Comparison of ENCODE assay signal across 27 cellular contexts in genomic region chr22:24579242-24579569, GRCh38. TPM values are rescaled to one million over a fixed set of nuclear protein-coding genes. Genes with fewer than 3 reads are reported as not detected.
A peak's percentile ranks its signal among the peaks of the same experiment; 100 is the strongest.
DNase-seq lines count a peak whose midpoint lies in the region; ATAC-seq, FAIRE-seq and TF ChIP-seq lines count a peak whose summit lies in the region.
"Had no signal": no experiment of that assay in that cellular context is flagged by ENCODE, and none has a peak within 500 bp of the region (broad histone marks: within the 10 kb centered on the region; RNA-seq: fewer than 3 reads in every experiment).

No MANE protein-coding gene starts in this region.

- H3K27ac ChIP-seq in A549, result peak overlapping the region in 1 of 2 experiments; percentile 58; a peak in 1 of 6 replicates
- H3K27ac ChIP-seq in HEK293 (ENCODE audit: extremely low read depth, low read depth, low read length), result peak overlapping the region; percentile 39; the same call in 1 of the 2 replicates
- H3K27ac ChIP-seq in neural progenitor cell, result peak overlapping the region; percentile 2
- H3K27ac ChIP-seq: BLaER1, upper lobe of right lung, WERI-Rb-1 had no signal

- H3K9me3 Mint-ChIP-seq in neural progenitor cell, result no peaks in the 10 kb centered on the region
- H3K9me3 Mint-ChIP-seq in activated CD4-positive, alpha-beta T cell treated with anti-CD3 and anti-CD28 coated beads, Interleukin-2, amount 10 ng/mL, durations not matched to agents 7 days and 5 days, result no peaks in the 10 kb centered on the region
- H3K9me3 Mint-ChIP-seq: activated naive CD8-positive, alpha-beta T cell treated with anti-CD3 and anti-CD28 coated beads, Interleukin-2, amount 10 ng/mL, durations not matched to agents 7 days and 5 days; effector memory CD8-positive, alpha-beta T cell; naive thymus-derived CD8-positive, alpha-beta T cell; stimulated activated naive B cell treated with anti-CD40 and anti-IgM and Interleukin-4, amounts not matched to agents 10 μg/mL and 1 μg/mL and 100 μg/mL, for 72 hours had no signal

- H3K27me3 ChIP-seq in neural progenitor cell, result no peaks in the 10 kb centered on the region
- H3K27me3 ChIP-seq: BLaER1, cardiac muscle cell, upper lobe of right lung had no signal

- no peak overlapping the region for H3K27ac Mint-ChIP-seq in neural progenitor cell
- no peak overlapping the region for H3K27ac Mint-ChIP-seq in activated CD4-positive, alpha-beta T cell treated with anti-CD3 and anti-CD28 coated beads, Interleukin-2, amount 10 ng/mL, durations not matched to agents 7 days and 5 days
- H3K27ac Mint-ChIP-seq: activated naive CD8-positive, alpha-beta T cell treated with anti-CD3 and anti-CD28 coated beads, Interleukin-2, amount 10 ng/mL, durations not matched to agents 7 days and 5 days; stimulated activated naive B cell treated with anti-CD40 and anti-IgM and Interleukin-4, amounts not matched to agents 10 μg/mL and 1 μg/mL and 100 μg/mL, for 72 hours had no signal

- ATAC-seq in A549, result no peak
- ATAC-seq: effector memory CD8-positive, alpha-beta T cell; HCT116; naive thymus-derived CD8-positive, alpha-beta T cell; stimulated activated naive B cell treated with anti-CD40 and anti-IgM and Interleukin-4, amounts not matched to agents 10 μg/mL and 1 μg/mL and 100 μg/mL, for 72 hours; upper lobe of right lung had no signal

- TF ChIP-seq RAD21 in A549 (conservative IDR thresholded peaks at IDR 0.05 in 1 of 2, IDR thresholded peaks at IDR 0.05 in 1 of 2), result no peak

- CTCF ChIA-PET in A549 (lab: Yijun Ruan, JAX) (no interaction called here), HEK293 (lab: Yijun Ruan, JAX) (interaction anchor here (0.7 kb wide), 1 partner anchor 57 kb away, joined by 3 read pairs; no protein-coding TSS in a partner anchor)
- CTCF ChIA-PET in activated CD4-positive, alpha-beta T cell treated with anti-CD3 and anti-CD28 coated beads, Interleukin-2, amount 10 ng/mL, durations not matched to agents 7 days and 5 days (lab: Charles Lee), result no interaction called here

- TF ChIP-seq POLR2A in A549 (IDR thresholded peaks at IDR 0.05; ENCODE audit: low read length), result no peak

- H3K4me3 Mint-ChIP-seq in neural progenitor cell, result no peak overlapping the region
- H3K4me3 Mint-ChIP-seq in activated CD4-positive, alpha-beta T cell treated with anti-CD3 and anti-CD28 coated beads, Interleukin-2, amount 10 ng/mL, durations not matched to agents 7 days and 5 days, result no peak overlapping the region
- H3K4me3 Mint-ChIP-seq: activated naive CD8-positive, alpha-beta T cell treated with anti-CD3 and anti-CD28 coated beads, Interleukin-2, amount 10 ng/mL, durations not matched to agents 7 days and 5 days; effector memory CD8-positive, alpha-beta T cell; naive thymus-derived CD8-positive, alpha-beta T cell; stimulated activated naive B cell treated with anti-CD40 and anti-IgM and Interleukin-4, amounts not matched to agents 10 μg/mL and 1 μg/mL and 100 μg/mL, for 72 hours had no signal

- H3K4me1 Mint-ChIP-seq in neural progenitor cell, result no peaks in the 10 kb centered on the region
- H3K4me1 Mint-ChIP-seq in activated CD4-positive, alpha-beta T cell treated with anti-CD3 and anti-CD28 coated beads, Interleukin-2, amount 10 ng/mL, durations not matched to agents 7 days and 5 days, result peaks cover 6% of the 10 kb centered on the region

- H3K36me3 ChIP-seq in HEK293 (ENCODE audit: control insufficient read depth in 2 of 2, insufficient read depth in 1 of 2, low read length in 2 of 2), result peaks cover 18 to 19% of the 10 kb centered on the region in 2 experiments; a peak in 2 of 3 replicates
- H3K36me3 ChIP-seq in neural progenitor cell, result no peaks in the 10 kb centered on the region

- H3K79me2 ChIP-seq in neural progenitor cell (ENCODE audit: low read depth), result no peaks in the 10 kb centered on the region

- H2AFZ ChIP-seq in neural progenitor cell (replicated peaks), result no peak overlapping the region

- H3K4me2 ChIP-seq in A549, result peak overlapping the region; percentile 64
- H3K4me2 ChIP-seq in neural progenitor cell, result no peak overlapping the region
- H3K4me2 ChIP-seq: BLaER1 had no signal

- peaks cover 4% of the 10 kb centered on the region for H3K27me3 Mint-ChIP-seq in neural progenitor cell (ENCODE audit: insufficient read depth, low read depth)
- H3K27me3 Mint-ChIP-seq in activated CD4-positive, alpha-beta T cell treated with anti-CD3 and anti-CD28 coated beads, Interleukin-2, amount 10 ng/mL, durations not matched to agents 7 days and 5 days, result no peaks in the 10 kb centered on the region
- H3K27me3 Mint-ChIP-seq: activated naive CD8-positive, alpha-beta T cell treated with anti-CD3 and anti-CD28 coated beads, Interleukin-2, amount 10 ng/mL, durations not matched to agents 7 days and 5 days; effector memory CD8-positive, alpha-beta T cell; naive thymus-derived CD8-positive, alpha-beta T cell; stimulated activated naive B cell treated with anti-CD40 and anti-IgM and Interleukin-4, amounts not matched to agents 10 μg/mL and 1 μg/mL and 100 μg/mL, for 72 hours had no signal

- TF ChIP-seq EP300 in A549 (IDR thresholded peaks at IDR 0.05), result no peak

- 70% methylated on average over 2 of the region's 2 CpGs for WGBS in A549 (ENCODE audit: missing lambda C conversion rate)

- DNase-seq in A549 (ENCODE audit: low read depth in 1 of 2, low spot score in 1 of 2), result no peak
- DNase-seq in neural progenitor cell (ENCODE audit: low spot score), result no peak
- no peak for DNase-seq in activated CD4-positive, alpha-beta T cell treated with anti-CD3 and anti-CD28 coated beads, Interleukin-2, amount 10 ng/mL, durations not matched to agents 7 days and 5 days
- DNase-seq in NCI-H226, result no peak
- DNase-seq in DMS153 (lab: John Stamatoyannopoulos, UW), result no peak
- DNase-seq: activated CD4-positive, alpha-beta T cell treated with anti-CD3 and anti-CD28 coated beads for 4 hours; activated gamma-delta T cell; activated naive CD8-positive, alpha-beta T cell treated with anti-CD3 and anti-CD28 coated beads, Interleukin-2, amount 10 ng/mL, durations not matched to agents 7 days and 5 days; activated T-cell treated with anti-CD3 and anti-CD28 coated beads, Interleukin-2, amount 50 U/mL, for 1 hour; effector memory CD8-positive, alpha-beta T cell; Kasumi-1; kidney; naive thymus-derived CD8-positive, alpha-beta T cell; NCI-H1417 treated with DMSO at 0.1 percent for 48 hours; NCI-H2029 treated with DMSO at 0.1 percent for 48 hours; NCI-H526; SIG-M5; stimulated activated naive B cell treated with anti-CD40 and anti-IgM and Interleukin-4, amounts not matched to agents 10 μg/mL and 1 μg/mL and 100 μg/mL, for 72 hours; upper lobe of right lung; WERI-Rb-1 had no signal

- peaks cover 2% of the 10 kb centered on the region for H4K20me1 ChIP-seq in neural progenitor cell (ENCODE audit: low read depth)

- no peak for FAIRE-seq in A549 (lab: Jason Lieb, UNC)
- peak; percentile 99 for FAIRE-seq in endometrium (lab: Jason Lieb, UNC)
- FAIRE-seq: kidney, RCC 7860 had no signal

- H3K4me1 ChIP-seq in A549, result peaks cover 31% of the 10 kb centered on the region
- peaks cover 15% of the 10 kb centered on the region for H3K4me1 ChIP-seq in HEK293 (ENCODE audit: control insufficient read depth, insufficient read depth, low read length)
- H3K4me1 ChIP-seq in neural progenitor cell, result no peaks in the 10 kb centered on the region
- H3K4me1 ChIP-seq: BLaER1 had no signal

- peaks cover 15% of the 10 kb centered on the region for H3K36me3 Mint-ChIP-seq in neural progenitor cell
- peaks cover 11% of the 10 kb centered on the region for H3K36me3 Mint-ChIP-seq in activated CD4-positive, alpha-beta T cell treated with anti-CD3 and anti-CD28 coated beads, Interleukin-2, amount 10 ng/mL, durations not matched to agents 7 days and 5 days (ENCODE audit: low read depth)

- TF ChIP-seq CTCF in A549 (IDR thresholded peaks at IDR 0.05) (no peak), HEK293 (tag by site-specific recombination; IDR thresholded peaks at IDR 0.05) (no peak), neural progenitor cell (IDR thresholded peaks at IDR 0.05) (no peak)

- POLR2A ChIA-PET in A549 (lab: Yijun Ruan, JAX) (no interaction called here), HEK293 (lab: Yijun Ruan, JAX) (interaction anchor here (2.0 kb wide), 1 partner anchor 24 kb away, joined by 4 read pairs; the partner anchor contains the start of gene GUCD1)
- POLR2A ChIA-PET in activated CD4-positive, alpha-beta T cell treated with anti-CD3 and anti-CD28 coated beads, Interleukin-2, amount 10 ng/mL, durations not matched to agents 7 days and 5 days (lab: Charles Lee), result no interaction called here

- H3K9me3 ChIP-seq in A549, result no peaks in the 10 kb centered on the region
- no peaks in the 10 kb centered on the region for H3K9me3 ChIP-seq in HEK293 (ENCODE audit: control insufficient read depth, insufficient read depth, low read depth, low read length)
- no peaks in the 10 kb centered on the region for H3K9me3 ChIP-seq in neural progenitor cell (ENCODE audit: low read depth)
- H3K9me3 ChIP-seq: BLaER1, upper lobe of right lung had no signal

- no peak overlapping the region for H3K9ac ChIP-seq in neural progenitor cell
- H3K9ac ChIP-seq: BLaER1 had no signal

- H3K4me3 ChIP-seq in A549 (no peak overlapping the region), HEK293 (ENCODE audit: low read depth, low read length) (no peak overlapping the region), neural progenitor cell (no peak overlapping the region)
- H3K4me3 ChIP-seq: BLaER1, cardiac muscle cell, coronary artery, upper lobe of right lung had no signal

- H3F3A ChIP-seq in neural progenitor cell (ENCODE audit: low read depth), result peaks cover 32% of the 10 kb centered on the region

RNA-seq across cellular contexts. Expression of gene LRRC75B, which starts 13.7 kb away (rescaled TPM):
- polyA plus RNA-seq in A549 (2011; rRNA removed) (5.3 and 6.2 TPM in 2 replicates), A549 (2017; fragmentation: RNase III; extraction: RNeasy Plus Mini Kit Qiagen cat#74134 plus additional on column Dnase treatment) (5.5 to 8.3 TPM (median 7.1 TPM) in 3 replicates)
- 9.7 and 13.7 TPM in 2 replicates for polyA plus RNA-seq in A549 (2012; cell fraction: cytosol; rRNA removed)
- 40.9 and 50.7 TPM in 2 replicates for polyA plus RNA-seq in A549 (2012; cell fraction: nucleus; rRNA removed)
- polyA minus RNA-seq in A549 (2011; rRNA and poly(A)+ RNA removed), result 5.1 and 7.3 TPM in 2 replicates
- total RNA-seq in neural progenitor cell (ENCODE audit: low replicate concordance), result 8.2 and 19.0 TPM in 2 replicates
- total RNA-seq in activated CD4-positive, alpha-beta T cell treated with anti-CD3 and anti-CD28 coated beads, Interleukin-2, amount 10 ng/mL, durations not matched to agents 7 days and 5 days, result 1 to 10 TPM in 1 of 2 experiments, under 1 TPM in 1; 0.64 to 1.0 TPM
- total RNA-seq: naive thymus-derived CD8-positive, alpha-beta T cell had no signal

RNA-seq across cellular contexts. Expression of gene SNRPD3, which starts 23.4 kb away (rescaled TPM):
- 157 and 212 TPM in 2 replicates for polyA plus RNA-seq in A549 (2011; rRNA removed)
- 193 and 202 TPM in 2 replicates for polyA plus RNA-seq in A549 (2012; cell fraction: cytosol; rRNA removed)
- 86.5 and 137 TPM in 2 replicates for polyA plus RNA-seq in A549 (2012; cell fraction: nucleus; rRNA removed)
- polyA plus RNA-seq in A549 (2017; fragmentation: RNase III; extraction: RNeasy Plus Mini Kit Qiagen cat#74134 plus additional on column Dnase treatment), result 334 to 372 TPM (median 344 TPM) in 3 replicates
- polyA minus RNA-seq in A549 (2011; rRNA and poly(A)+ RNA removed), result 123 and 187 TPM in 2 replicates
- 195 and 302 TPM in 2 replicates for total RNA-seq in neural progenitor cell (ENCODE audit: low replicate concordance)
- total RNA-seq in activated CD4-positive, alpha-beta T cell treated with anti-CD3 and anti-CD28 coated beads, Interleukin-2, amount 10 ng/mL, durations not matched to agents 7 days and 5 days, result 100 to 1,000 TPM; 120 to 139 TPM

RNA-seq across cellular contexts. Expression of gene GGT1, which starts 23.8 kb away (rescaled TPM):
- polyA plus RNA-seq in A549 (2011; rRNA removed) (50.1 and 51.5 TPM in 2 replicates), A549 (2017; fragmentation: RNase III; extraction: RNeasy Plus Mini Kit Qiagen cat#74134 plus additional on column Dnase treatment) (102 to 125 TPM (median 118 TPM) in 3 replicates)
- 89.3 and 113 TPM in 2 replicates for polyA plus RNA-seq in A549 (2012; cell fraction: cytosol; rRNA removed)
- 325 and 377 TPM in 2 replicates for polyA plus RNA-seq in A549 (2012; cell fraction: nucleus; rRNA removed)
- 43.4 and 61.4 TPM in 2 replicates for polyA minus RNA-seq in A549 (2011; rRNA and poly(A)+ RNA removed)
- 4.9 and 7.7 TPM in 2 replicates for total RNA-seq in neural progenitor cell (ENCODE audit: low replicate concordance)
- total RNA-seq in activated CD4-positive, alpha-beta T cell treated with anti-CD3 and anti-CD28 coated beads, Interleukin-2, amount 10 ng/mL, durations not matched to agents 7 days and 5 days, result 10 to 100 TPM; 44.6 to 48.1 TPM

RNA-seq across cellular contexts. Expression of gene GUCD1, which starts 24.3 kb away (rescaled TPM):
- polyA plus RNA-seq in A549 (2011; rRNA removed) (37.1 and 48.2 TPM in 2 replicates), A549 (2017; fragmentation: RNase III; extraction: RNeasy Plus Mini Kit Qiagen cat#74134 plus additional on column Dnase treatment) (37.7 to 43.8 TPM (median 43.5 TPM) in 3 replicates)
- 61.5 and 76.8 TPM in 2 replicates for polyA plus RNA-seq in A549 (2012; cell fraction: cytosol; rRNA removed)
- polyA plus RNA-seq in A549 (2012; cell fraction: nucleus; rRNA removed), result 61.6 and 75.0 TPM in 2 replicates
- polyA minus RNA-seq in A549 (2011; rRNA and poly(A)+ RNA removed), result 78.9 and 81.9 TPM in 2 replicates
- total RNA-seq in neural progenitor cell (ENCODE audit: low replicate concordance), result 31.0 and 62.3 TPM in 2 replicates
- 100 to 1,000 TPM; 123 to 137 TPM for total RNA-seq in activated CD4-positive, alpha-beta T cell treated with anti-CD3 and anti-CD28 coated beads, Interleukin-2, amount 10 ng/mL, durations not matched to agents 7 days and 5 days
